Comparison of ENCODE assay signal across 1 cellular context in genomic region chr6:157773248-157773773, GRCh38.
TF ChIP-seq lines count a peak whose summit lies in the region.

No MANE protein-coding gene starts in this region.

TF ChIP-seq in K562, 482 proteins besides CTCF, POLR2A, EP300 and RAD21 (continued from another document):
- TF ChIP-seq CTCFL (IDR thresholded peaks at IDR 0.05; ENCODE audit: borderline replicate concordance, insufficient read depth, low read depth, low read length, poor library complexity, severe bottlenecking) (no peak), GABPB1 (CRISPR knock-in tag; IDR thresholded peaks at IDR 0.05) (no peak), RUNX1 (IDR thresholded peaks at IDR 0.05; ENCODE audit: low read depth) (no peak), POLR2B (IDR thresholded peaks at IDR 0.05; ENCODE audit: low read depth, partially characterized antibody) (no peak), ELF4 (CRISPR knock-in tag; IDR thresholded peaks at IDR 0.05) (no peak)
